ENCODE assay signal across 25 cellular contexts in genomic region chr20:53488779-53489272, GRCh38.
"Had no signal": no experiment of that assay in that cellular context is flagged by ENCODE, and none has a peak within 500 bp of the region (broad histone marks: within the 10 kb centered on the region; RNA-seq: fewer than 3 reads in every experiment).

No MANE protein-coding gene starts in this region.

- DNase-seq: KBM-7, MV-4-11, NCI-H1048, NCI-H1105, NCI-H1417, NCI-H1436 treated with DMSO at 0.1 percent for 48 hours, NCI-H1694 treated with DMSO at 0.1 percent for 48 hours, NCI-H1930, NCI-H2081, NCI-H2107, NCI-H226, NCI-H446, NCI-H510A, NCI-H524 treated with DMSO at 0.1 percent for 48 hours, NCI-H69, NCI-H774, Right ventricle myocardium superior, RPMI8226, SIG-M5, SW 1271 had no signal

- H3K4me1 ChIP-seq: SJSA1 had no signal

- H3K4me3 ChIP-seq: SJSA1, SK-N-MC had no signal

- H3K9me3 ChIP-seq: SJSA1 had no signal

- H3K36me3 ChIP-seq: SJSA1 had no signal

- FAIRE-seq: HepG2, RCC 7860 had no signal

- H3K27ac ChIP-seq: SJSA1, SK-N-MC had no signal

- H3K27ac Mint-ChIP-seq: IgD-negative memory B cell had no signal

- ATAC-seq: HepG2 had no signal

- H3K4me3 Mint-ChIP-seq: IgD-negative memory B cell had no signal

- H3K27me3 Mint-ChIP-seq: IgD-negative memory B cell had no signal
